In genomic region chr20:35601021-35601973, GRCh38 we compare ENCODE assay signal across 8 cellular contexts. TPM values are rescaled to one million over a fixed set of nuclear protein-coding genes. Genes with fewer than 3 reads are reported as not detected.
DNase-seq lines count a peak whose midpoint lies in the region; TF ChIP-seq lines count a peak whose summit lies in the region.

No MANE protein-coding gene starts in this region.

- DNase-seq in AG08396 (ENCODE audit: low spot score): peak; percentile 84
- DNase-seq in H7: peak; percentile 93
- DNase-seq in NCI-H82 (lab: John Stamatoyannopoulos, UW): peak; percentile 85
- peak; percentile 62 for DNase-seq in activated T-cell treated with anti-CD3 and anti-CD28 coated beads for 24 hours (ENCODE audit: low read depth)
- DNase-seq in erythroblast (lab: John Stamatoyannopoulos, UW): peak; percentile 83
- peak; percentile 72 for DNase-seq in myocyte (ENCODE audit: low read depth)
- DNase-seq in stimulated activated CD8-positive, alpha-beta memory T cell treated with anti-CD3 and anti-CD28 coated beads, Interleukin-4, amount 100 ng/mL, for 48 hours: peak; percentile 83
- DNase-seq in HT-29 (ENCODE audit: low spot score): no peak

- no peaks in the 10 kb centered on the region for H3K36me3 ChIP-seq in H7 (replicated peaks; ENCODE audit: control insufficient read depth, insufficient read depth, low read length)

- TF ChIP-seq POLR2A in erythroblast (IDR thresholded peaks at IDR 0.05; ENCODE audit: low read length): no peak

- peaks cover 48% of the 10 kb centered on the region for H3K27me3 ChIP-seq in H7 (ENCODE audit: control insufficient read depth, insufficient read depth, low read length)

- peak overlapping the region; percentile 55 for H3K4me3 ChIP-seq in H7 (ENCODE audit: insufficient read depth, low read depth, low read length)

RNA-seq across cellular contexts. Expression of gene SPAG4, which starts 14.3 kb away (rescaled TPM):
- total RNA-seq in H7 (2014; rRNA removed; shearing (Covaris generic)): 6.1 and 8.0 TPM in 2 replicates
- 1.2 and 5.5 TPM in 2 replicates for total RNA-seq in myocyte
- polyA plus RNA-seq in myocyte (2012): 13.4 TPM
- 18.1 and 27.0 TPM in 2 replicates for total RNA-seq in HT-29 (2014; rRNA removed; shearing (Covaris generic))

RNA-seq across cellular contexts. Expression of gene ERGIC3, which starts 59.4 kb away (rescaled TPM):
- total RNA-seq in H7 (2014; rRNA removed; shearing (Covaris generic)): 191 and 213 TPM in 2 replicates
- total RNA-seq in myocyte: 169 and 210 TPM in 2 replicates
- polyA plus RNA-seq in myocyte (2012): 335 TPM
- total RNA-seq in HT-29 (2014; rRNA removed; shearing (Covaris generic)): 391 and 426 TPM in 2 replicates
